In genomic region chr14:20681348-20682126, GRCh38 we compare ENCODE assay signal across 8 cellular contexts. TPM values are rescaled to one million over a fixed set of nuclear protein-coding genes. Genes with fewer than 3 reads are reported as not detected.
DNase-seq lines count a peak whose midpoint lies in the region; ATAC-seq and TF ChIP-seq lines count a peak whose summit lies in the region.

No MANE protein-coding gene starts in this region.

- H3K4me2 ChIP-seq in neural cell (ENCODE audit: low read length): peak overlapping the region; percentile 87

- peak overlapping the region; percentile 96 for H3K9ac ChIP-seq in neural cell (ENCODE audit: low read length)

- no peaks in the 10 kb centered on the region for H3K27me3 ChIP-seq in A673 (replicated peaks; ENCODE audit: insufficient read depth, low read depth, low read length, poor library complexity)
- H3K27me3 ChIP-seq in neural cell (ENCODE audit: insufficient read depth, low read depth, low read length): no peaks in the 10 kb centered on the region

- H3K27ac ChIP-seq in A673 (ENCODE audit: low read depth, low read length, poor library complexity, severe bottlenecking): peak overlapping the region; percentile 96
- peak overlapping the region; percentile 95 for H3K27ac ChIP-seq in neural cell (ENCODE audit: low read length)

- H3K27me3 Mint-ChIP-seq in activated T-helper 17 cell treated with anti-CD3 and anti-CD28 coated beads, Interleukin-2, amount 50 U/mL, for 72 hours: no peaks in the 10 kb centered on the region

- peak overlapping the region; percentile 87 for H2AFZ ChIP-seq in neural cell (ENCODE audit: low read depth, low read length)

- H3K4me1 ChIP-seq in A673 (ENCODE audit: insufficient read depth, low read length, poor library complexity, severe bottlenecking): peaks cover 16% of the 10 kb centered on the region

- H3K79me2 ChIP-seq in neural cell (replicated peaks; ENCODE audit: insufficient read depth, low read length): no peaks in the 10 kb centered on the region

- no peak overlapping the region for H3K27ac Mint-ChIP-seq in activated T-helper 17 cell treated with anti-CD3 and anti-CD28 coated beads, Interleukin-2, amount 50 U/mL, for 72 hours

- peaks cover 3% of the 10 kb centered on the region for H3F3A ChIP-seq in neural cell (ENCODE audit: insufficient read depth, low read length, poor library complexity, severe bottlenecking)

- no peak for TF ChIP-seq CTCF in A673 (conservative IDR thresholded peaks at IDR 0.05; ENCODE audit: low read depth, low read length)
- no peak for TF ChIP-seq CTCF in fibroblast of villous mesenchyme (IDR thresholded peaks at IDR 0.05; ENCODE audit: insufficient read depth, low read depth, low read length)
- TF ChIP-seq CTCF in neural cell (IDR thresholded peaks at IDR 0.05; ENCODE audit: poor library complexity, severe bottlenecking): no peak

- H3K4me3 ChIP-seq in A673 (ENCODE audit: low read depth, low read length, poor library complexity, severe bottlenecking) (peak overlapping the region; percentile 79), fibroblast of villous mesenchyme (ENCODE audit: low read depth, low read length) (peak overlapping the region; percentile 78), neural cell (ENCODE audit: low read length) (peak overlapping the region; percentile 78)

- ATAC-seq in GM18517 (IDR thresholded peaks at IDR 0.05; ENCODE audit: unreplicated experiment): peak; percentile 11
- ATAC-seq in activated T-helper 17 cell treated with anti-CD3 and anti-CD28 coated beads, Interleukin-2, amount 50 U/mL, for 72 hours (replicated peaks): peak; percentile 30

- no peak for TF ChIP-seq EP300 in neural cell (conservative IDR thresholded peaks at IDR 0.05; ENCODE audit: poor library complexity, severe bottlenecking)

- POLR2A ChIA-PET in A673 (lab: Charles Lee; ENCODE audit: low non-redundant PET): no interaction called here

- H3K4me3 Mint-ChIP-seq in activated T-helper 17 cell treated with anti-CD3 and anti-CD28 coated beads, Interleukin-2, amount 50 U/mL, for 72 hours: no peak overlapping the region

- no peaks in the 10 kb centered on the region for H3K9me3 Mint-ChIP-seq in activated T-helper 17 cell treated with anti-CD3 and anti-CD28 coated beads, Interleukin-2, amount 50 U/mL, for 72 hours

- H3K36me3 Mint-ChIP-seq in activated T-helper 17 cell treated with anti-CD3 and anti-CD28 coated beads, Interleukin-2, amount 50 U/mL, for 72 hours (ENCODE audit: low read depth): no peaks in the 10 kb centered on the region

- TF ChIP-seq RAD21 in neural cell (conservative IDR thresholded peaks at IDR 0.05): no peak

- DNase-seq in A673 (ENCODE audit: low spot score): peak; percentile 95
- DNase-seq in HT-29 (ENCODE audit: low spot score): peak; percentile 89
- DNase-seq in RPMI8226: peak; percentile 93
- peak; percentile 87 for DNase-seq in fibroblast of villous mesenchyme (ENCODE audit: low read depth)
- peak; percentile 77 for DNase-seq in stimulated activated naive CD4-positive, alpha-beta T cell treated with Interleukin-2 at 50 U/mL for 16 hours (lab: John Stamatoyannopoulos, UW)

- H4K20me1 ChIP-seq in neural cell (ENCODE audit: insufficient read depth): no peaks in the 10 kb centered on the region

- no peaks in the 10 kb centered on the region for H3K9me3 ChIP-seq in A673 (ENCODE audit: low read depth, low read length, poor library complexity, severe bottlenecking)
- H3K9me3 ChIP-seq in neural cell (ENCODE audit: low read length): no peaks in the 10 kb centered on the region

- H3K9me2 ChIP-seq in neural cell (ENCODE audit: insufficient read depth, low read length): no peaks in the 10 kb centered on the region

- intact Hi-C loops in A673 (cut with micrococcal nuclease; ENCODE audit: unreplicated experiment): loop anchor here (1.0 to 5.0 kb wide), 6 partner anchors 18 to 354 kb away; partner anchors contain the start of genes PARP2, PIP4P1 and TEP1

- peaks cover 26% of the 10 kb centered on the region for H3K4me1 Mint-ChIP-seq in activated T-helper 17 cell treated with anti-CD3 and anti-CD28 coated beads, Interleukin-2, amount 50 U/mL, for 72 hours

- CTCF ChIA-PET in A673 (lab: Charles Lee): interaction anchor here (0.5 to 1.9 kb wide), 4 partner anchors 10 to 338 kb away, joined by 5 to 14 read pairs (median 6); partner anchors contain the start of gene PARP2

- no TSS peak for BruUV-seq in A673 (replicated peaks; lab: Mats Ljungman, UMichigan)

- H3K36me3 ChIP-seq in A673 (ENCODE audit: insufficient read depth, low read length, poor library complexity, severe bottlenecking): no peaks in the 10 kb centered on the region
- no peaks in the 10 kb centered on the region for H3K36me3 ChIP-seq in neural cell (ENCODE audit: insufficient read depth, low read length)

TF ChIP-seq in neural cell, 6 proteins besides CTCF, POLR2A, EP300 and RAD21:
- peak; percentile 5 for TF ChIP-seq MXI1 (conservative IDR thresholded peaks at IDR 0.05; ENCODE audit: poor library complexity, severe bottlenecking)
- TF ChIP-seq SMC3 (conservative IDR thresholded peaks at IDR 0.05; ENCODE audit: poor library complexity): peak; percentile 43
- TF ChIP-seq EZH2 (IDR thresholded peaks at IDR 0.05; ENCODE audit: borderline replicate concordance, insufficient read depth, low read length, poor library complexity, severe bottlenecking): no peak
- TF ChIP-seq TAF1 (IDR thresholded peaks at IDR 0.05; ENCODE audit: low read depth): no peak
- TF ChIP-seq POLR2AphosphoS5 (IDR thresholded peaks at IDR 0.05): no peak
- peak; percentile 12 for TF ChIP-seq REST (IDR thresholded peaks at IDR 0.05; ENCODE audit: borderline replicate concordance)

RNA-seq across cellular contexts. Expression of gene RNASE4, which starts 2.8 kb away (rescaled TPM):
- total RNA-seq in A673 (2021) (0.75 and 1.8 TPM in 2 replicates), fibroblast of villous mesenchyme (6.9 and 7.4 TPM in 2 replicates)
- 6.6 and 8.7 TPM in 2 replicates for total RNA-seq in HT-29 (2014; rRNA removed; shearing (Covaris generic))
- 1 to 10 TPM; 1.0 to 6.1 TPM for total RNA-seq in activated T-helper 17 cell treated with anti-CD3 and anti-CD28 coated beads, Interleukin-2, amount 50 U/mL, for 72 hours
- polyA plus RNA-seq in neural cell: 1.1 TPM in 1 of 2 replicates, not detected in the other
- polyA minus RNA-seq in neural cell: 0.23 and 1.7 TPM in 2 replicates

RNA-seq across cellular contexts. Expression of gene ANG, which starts 7.0 kb away (rescaled TPM):
- total RNA-seq in A673 (2021): 0.71 and 2.2 TPM in 2 replicates
- 0.57 and 4.0 TPM in 2 replicates for total RNA-seq in HT-29 (2014; rRNA removed; shearing (Covaris generic))
- 10 to 100 TPM in 1 of 2 donors, 1 to 10 TPM in 1; 3.6 to 11.1 TPM for total RNA-seq in activated T-helper 17 cell treated with anti-CD3 and anti-CD28 coated beads, Interleukin-2, amount 50 U/mL, for 72 hours
- 1.7 and 4.5 TPM in 2 replicates for total RNA-seq in fibroblast of villous mesenchyme
- 0.47 TPM in 1 of 2 replicates, not detected in the other for polyA plus RNA-seq in neural cell
- polyA minus RNA-seq in neural cell: 0.58 TPM in 1 of 2 replicates, not detected in the other

RNA-seq across cellular contexts. Expression of gene OR6S1, which starts 40.0 kb away (rescaled TPM):
- not detected in 2 replicates for total RNA-seq in A673 (2021)
- total RNA-seq in HT-29 (2014; rRNA removed; shearing (Covaris generic)): not detected in 2 replicates
- not detected for total RNA-seq in activated T-helper 17 cell treated with anti-CD3 and anti-CD28 coated beads, Interleukin-2, amount 50 U/mL, for 72 hours
- not detected in 2 replicates for total RNA-seq in fibroblast of villous mesenchyme
- polyA plus RNA-seq in neural cell: not detected in 2 replicates
- not detected in 2 replicates for polyA minus RNA-seq in neural cell

Comparison
In these comparisons a context has a peak if more than half of its experiments do, and no peak if none do; other contexts are left out.
1. Peak in every context shown above with its lines: DNase-seq, ATAC-seq, H3K4me3 ChIP-seq and H3K27ac ChIP-seq.